1 cellular context compared by ENCODE assay signal in the genomic region with DNA sequence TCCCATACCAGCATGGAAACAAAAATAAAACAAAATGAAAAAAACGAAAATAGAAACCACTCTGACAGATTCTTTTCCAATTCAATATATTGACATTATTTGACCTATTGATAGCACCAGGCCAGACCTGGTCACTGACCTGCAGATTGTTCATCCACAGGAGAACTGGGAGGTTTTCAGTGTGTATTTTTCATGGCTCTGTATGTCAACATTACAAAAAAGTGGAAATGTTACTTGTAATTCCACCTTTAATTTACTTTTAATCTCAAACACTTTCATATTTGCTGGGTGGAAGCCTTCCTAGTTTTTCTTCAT.
TF ChIP-seq lines count a peak whose summit lies in the region.

No MANE protein-coding gene starts in this region.

TF ChIP-seq in GM23338, 12 proteins besides CTCF, POLR2A, EP300 and RAD21 (continued from another document):
- TF ChIP-seq, protein P1, sequence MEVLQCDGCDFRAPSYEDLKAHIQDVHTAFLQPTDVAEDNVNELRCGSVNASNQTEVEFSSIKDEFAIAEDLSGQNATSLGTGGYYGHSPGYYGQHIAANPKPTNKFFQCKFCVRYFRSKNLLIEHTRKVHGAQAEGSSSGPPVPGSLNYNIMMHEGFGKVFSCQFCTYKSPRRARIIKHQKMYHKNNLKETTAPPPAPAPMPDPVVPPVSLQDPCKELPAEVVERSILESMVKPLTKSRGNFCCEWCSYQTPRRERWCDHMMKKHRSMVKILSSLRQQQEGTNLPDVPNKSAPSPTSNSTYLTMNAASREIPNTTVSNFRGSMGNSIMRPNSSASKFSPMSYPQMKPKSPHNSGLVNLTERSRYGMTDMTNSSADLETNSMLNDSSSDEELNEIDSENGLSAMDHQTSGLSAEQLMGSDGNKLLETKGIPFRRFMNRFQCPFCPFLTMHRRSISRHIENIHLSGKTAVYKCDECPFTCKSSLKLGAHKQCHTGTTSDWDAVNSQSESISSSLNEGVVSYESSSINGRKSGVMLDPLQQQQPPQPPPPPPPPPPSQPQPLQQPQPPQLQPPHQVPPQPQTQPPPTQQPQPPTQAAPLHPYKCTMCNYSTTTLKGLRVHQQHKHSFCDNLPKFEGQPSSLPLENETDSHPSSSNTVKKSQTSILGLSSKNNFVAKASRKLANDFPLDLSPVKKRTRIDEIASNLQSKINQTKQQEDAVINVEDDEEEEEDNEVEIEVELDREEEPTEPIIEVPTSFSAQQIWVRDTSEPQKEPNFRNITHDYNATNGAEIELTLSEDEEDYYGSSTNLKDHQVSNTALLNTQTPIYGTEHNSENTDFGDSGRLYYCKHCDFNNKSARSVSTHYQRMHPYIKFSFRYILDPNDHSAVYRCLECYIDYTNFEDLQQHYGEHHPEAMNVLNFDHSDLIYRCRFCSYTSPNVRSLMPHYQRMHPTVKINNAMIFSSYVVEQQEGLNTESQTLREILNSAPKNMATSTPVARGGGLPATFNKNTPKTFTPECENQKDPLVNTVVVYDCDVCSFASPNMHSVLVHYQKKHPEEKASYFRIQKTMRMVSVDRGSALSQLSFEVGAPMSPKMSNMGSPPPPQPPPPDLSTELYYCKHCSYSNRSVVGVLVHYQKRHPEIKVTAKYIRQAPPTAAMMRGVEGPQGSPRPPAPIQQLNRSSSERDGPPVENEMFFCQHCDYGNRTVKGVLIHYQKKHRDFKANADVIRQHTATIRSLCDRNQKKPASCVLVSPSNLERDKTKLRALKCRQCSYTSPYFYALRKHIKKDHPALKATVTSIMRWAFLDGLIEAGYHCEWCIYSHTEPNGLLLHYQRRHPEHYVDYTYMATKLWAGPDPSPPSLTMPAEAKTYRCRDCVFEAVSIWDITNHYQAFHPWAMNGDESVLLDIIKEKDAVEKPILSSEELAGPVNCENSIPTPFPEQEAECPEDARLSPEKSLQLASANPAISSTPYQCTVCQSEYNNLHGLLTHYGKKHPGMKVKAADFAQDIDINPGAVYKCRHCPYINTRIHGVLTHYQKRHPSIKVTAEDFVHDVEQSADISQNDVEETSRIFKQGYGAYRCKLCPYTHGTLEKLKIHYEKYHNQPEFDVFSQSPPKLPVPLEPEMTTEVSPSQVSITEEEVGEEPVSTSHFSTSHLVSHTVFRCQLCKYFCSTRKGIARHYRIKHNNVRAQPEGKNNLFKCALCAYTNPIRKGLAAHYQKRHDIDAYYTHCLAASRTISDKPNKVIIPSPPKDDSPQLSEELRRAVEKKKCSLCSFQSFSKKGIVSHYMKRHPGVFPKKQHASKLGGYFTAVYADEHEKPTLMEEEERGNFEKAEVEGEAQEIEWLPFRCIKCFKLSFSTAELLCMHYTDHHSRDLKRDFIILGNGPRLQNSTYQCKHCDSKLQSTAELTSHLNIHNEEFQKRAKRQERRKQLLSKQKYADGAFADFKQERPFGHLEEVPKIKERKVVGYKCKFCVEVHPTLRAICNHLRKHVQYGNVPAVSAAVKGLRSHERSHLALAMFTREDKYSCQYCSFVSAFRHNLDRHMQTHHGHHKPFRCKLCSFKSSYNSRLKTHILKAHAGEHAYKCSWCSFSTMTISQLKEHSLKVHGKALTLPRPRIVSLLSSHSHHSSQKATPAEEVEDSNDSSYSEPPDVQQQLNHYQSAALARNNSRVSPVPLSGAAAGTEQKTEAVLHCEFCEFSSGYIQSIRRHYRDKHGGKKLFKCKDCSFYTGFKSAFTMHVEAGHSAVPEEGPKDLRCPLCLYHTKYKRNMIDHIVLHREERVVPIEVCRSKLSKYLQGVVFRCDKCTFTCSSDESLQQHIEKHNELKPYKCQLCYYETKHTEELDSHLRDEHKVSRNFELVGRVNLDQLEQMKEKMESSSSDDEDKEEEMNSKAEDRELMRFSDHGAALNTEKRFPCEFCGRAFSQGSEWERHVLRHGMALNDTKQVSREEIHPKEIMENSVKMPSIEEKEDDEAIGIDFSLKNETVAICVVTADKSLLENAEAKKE (CRISPR knock-in tag; IDR thresholded peaks at IDR 0.05), result no peak
- no peak for TF ChIP-seq STAT1 (IDR thresholded peaks at IDR 0.05; ENCODE audit: unreplicated experiment)
- TF ChIP-seq ZNF114 (CRISPR knock-in tag; IDR thresholded peaks at IDR 0.05), result no peak
- TF ChIP-seq EZH2 (IDR thresholded peaks at IDR 0.05; ENCODE audit: low read depth, unreplicated experiment), result no peak
- TF ChIP-seq POLR2AphosphoS5 (IDR thresholded peaks at IDR 0.05; ENCODE audit: low read depth), result no peak
- TF ChIP-seq, protein P2, sequence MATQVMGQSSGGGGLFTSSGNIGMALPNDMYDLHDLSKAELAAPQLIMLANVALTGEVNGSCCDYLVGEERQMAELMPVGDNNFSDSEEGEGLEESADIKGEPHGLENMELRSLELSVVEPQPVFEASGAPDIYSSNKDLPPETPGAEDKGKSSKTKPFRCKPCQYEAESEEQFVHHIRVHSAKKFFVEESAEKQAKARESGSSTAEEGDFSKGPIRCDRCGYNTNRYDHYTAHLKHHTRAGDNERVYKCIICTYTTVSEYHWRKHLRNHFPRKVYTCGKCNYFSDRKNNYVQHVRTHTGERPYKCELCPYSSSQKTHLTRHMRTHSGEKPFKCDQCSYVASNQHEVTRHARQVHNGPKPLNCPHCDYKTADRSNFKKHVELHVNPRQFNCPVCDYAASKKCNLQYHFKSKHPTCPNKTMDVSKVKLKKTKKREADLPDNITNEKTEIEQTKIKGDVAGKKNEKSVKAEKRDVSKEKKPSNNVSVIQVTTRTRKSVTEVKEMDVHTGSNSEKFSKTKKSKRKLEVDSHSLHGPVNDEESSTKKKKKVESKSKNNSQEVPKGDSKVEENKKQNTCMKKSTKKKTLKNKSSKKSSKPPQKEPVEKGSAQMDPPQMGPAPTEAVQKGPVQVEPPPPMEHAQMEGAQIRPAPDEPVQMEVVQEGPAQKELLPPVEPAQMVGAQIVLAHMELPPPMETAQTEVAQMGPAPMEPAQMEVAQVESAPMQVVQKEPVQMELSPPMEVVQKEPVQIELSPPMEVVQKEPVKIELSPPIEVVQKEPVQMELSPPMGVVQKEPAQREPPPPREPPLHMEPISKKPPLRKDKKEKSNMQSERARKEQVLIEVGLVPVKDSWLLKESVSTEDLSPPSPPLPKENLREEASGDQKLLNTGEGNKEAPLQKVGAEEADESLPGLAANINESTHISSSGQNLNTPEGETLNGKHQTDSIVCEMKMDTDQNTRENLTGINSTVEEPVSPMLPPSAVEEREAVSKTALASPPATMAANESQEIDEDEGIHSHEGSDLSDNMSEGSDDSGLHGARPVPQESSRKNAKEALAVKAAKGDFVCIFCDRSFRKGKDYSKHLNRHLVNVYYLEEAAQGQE (IDR thresholded peaks at IDR 0.05; ENCODE audit: unreplicated experiment), result no peak
- no peak for TF ChIP-seq JUNB (IDR thresholded peaks at IDR 0.05; ENCODE audit: unreplicated experiment)
- TF ChIP-seq NANOG (IDR thresholded peaks at IDR 0.05; ENCODE audit: borderline replicate concordance), result no peak
